ENCODE assay signal across 17 cellular contexts in the genomic region with DNA sequence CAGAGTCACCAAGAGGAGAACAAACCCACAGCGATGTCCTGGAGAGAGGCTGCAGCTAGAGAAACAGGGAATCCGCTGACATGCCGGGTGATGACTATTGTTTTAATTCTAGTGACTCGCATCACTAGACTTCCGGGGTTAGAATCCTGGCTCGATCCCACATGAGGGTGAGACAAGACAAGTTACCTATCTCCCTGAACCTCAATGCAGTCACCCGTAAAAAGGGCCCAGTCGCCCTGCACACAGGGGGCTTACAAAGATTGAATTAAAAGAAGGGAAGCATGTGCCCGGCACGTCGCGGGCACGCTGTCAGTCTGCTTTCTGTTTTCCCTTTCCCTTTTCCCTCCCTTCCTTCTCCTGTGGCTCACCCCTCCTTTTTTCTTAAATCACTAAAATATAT.
A peak's percentile ranks its signal among the peaks of the same experiment; 100 is the strongest.
DNase-seq lines count a peak whose midpoint lies in the region; ATAC-seq and TF ChIP-seq lines count a peak whose summit lies in the region.
"Had no signal": no experiment of that assay in that cellular context is flagged by ENCODE, and none has a peak within 500 bp of the region (broad histone marks: within the 10 kb centered on the region; RNA-seq: fewer than 3 reads in every experiment).

No MANE protein-coding gene starts in this region.

- peak overlapping the region; percentile 100 for H2BK120ac ChIP-seq in IMR-90 (ENCODE audit: low read depth, low read length)

- no peak for TF ChIP-seq RAD21 in IMR-90 (IDR thresholded peaks at IDR 0.05; ENCODE audit: low read length)

- peak overlapping the region; percentile 53 to 97 for H4K8ac ChIP-seq in IMR-90 (ENCODE audit: low read depth in 2 of 2, low read length in 2 of 2)

- CTCF ChIA-PET in IMR-90 (lab: Yijun Ruan, JAX): no interaction called here

- H3K56ac ChIP-seq in IMR-90 (ENCODE audit: extremely low read depth, insufficient read depth, low read length): peak overlapping the region; percentile 89

- POLR2A ChIA-PET in IMR-90 (lab: Charles Lee; ENCODE audit: unreplicated experiment): interaction anchor here (0.6 to 1.0 kb wide), 2 partner anchors 39 to 213 kb away, joined by 3 to 5 read pairs; a partner anchor contains a TSS

- H2BK20ac ChIP-seq in IMR-90 (ENCODE audit: low read depth, low read length): peak overlapping the region; percentile 97

- H3K18ac ChIP-seq in IMR-90 (ENCODE audit: low read depth, low read length): peak overlapping the region; percentile 82

- H3K27me3 ChIP-seq in IMR-90 (ENCODE audit: control insufficient read depth, insufficient read depth, low read length): no peaks in the 10 kb centered on the region
- H3K27me3 ChIP-seq in smooth muscle cell (ENCODE audit: low read depth): no peaks in the 10 kb centered on the region

- H3K9me3 ChIP-seq in IMR-90 (ENCODE audit: control insufficient read depth, insufficient read depth, low read length) (no peaks in the 10 kb centered on the region), smooth muscle cell (replicated peaks; ENCODE audit: low read depth) (no peaks in the 10 kb centered on the region)
- H3K9me3 ChIP-seq: right atrium auricular region had no signal

- H3K27ac ChIP-seq in IMR-90 (ENCODE audit: insufficient read depth, low read length) (peak overlapping the region; percentile 91), smooth muscle cell (ENCODE audit: low read depth) (peak overlapping the region; percentile 85)
- H3K27ac ChIP-seq: right atrium auricular region had no signal

- peak overlapping the region; percentile 51 for H3K9ac ChIP-seq in IMR-90 (ENCODE audit: low read depth, low read length)
- no peak overlapping the region for H3K9ac ChIP-seq in smooth muscle cell (ENCODE audit: low read depth)

- H3K4me1 ChIP-seq in IMR-90 (ENCODE audit: control insufficient read depth, insufficient read depth, low read length) (peaks cover 61% of the 10 kb centered on the region), smooth muscle cell (ENCODE audit: low read depth) (peaks cover 27% of the 10 kb centered on the region)
- H3K4me1 ChIP-seq: right atrium auricular region had no signal

- peak overlapping the region; percentile 93 for H4K5ac ChIP-seq in IMR-90 (ENCODE audit: low read depth, low read length)

- H3F3A ChIP-seq in smooth muscle cell (ENCODE audit: low read depth): peaks cover 39% of the 10 kb centered on the region

- H2AFZ ChIP-seq in IMR-90 (replicated peaks; ENCODE audit: low read length, poor library complexity): peak overlapping the region; percentile 88
- H2AFZ ChIP-seq in smooth muscle cell (ENCODE audit: low read depth): no peak overlapping the region

- DNase-seq in EH (ENCODE audit: low read depth) (peak; percentile 67), IMR-90 (peak; percentile 74), fibroblast of mammary gland (ENCODE audit: low read depth) (peak; percentile 36), smooth muscle cell (lab: John Stamatoyannopoulos, UW; ENCODE audit: unreplicated experiment) (no peak), midbrain (lab: John Stamatoyannopoulos, UW) (no peak), CD14-positive monocyte (ENCODE audit: low spot score) (no peak)
- DNase-seq: activated CD4-positive, alpha-beta T cell treated with anti-CD3 and anti-CD28 coated beads for 4 hours; activated effector memory CD4-positive, alpha-beta T cell treated with Interleukin-2 at 50 U/mL for 16 hours; anterior cingulate cortex; cerebellar nuclear complex; endodermal cell; kidney; NCI-H1930 had no signal

- H3K4me3 ChIP-seq in IMR-90 (ENCODE audit: insufficient read depth, low read depth, low read length): no peak overlapping the region
- H3K4me3 ChIP-seq in fibroblast of mammary gland (ENCODE audit: control insufficient read depth, low read depth, low read length): no peak overlapping the region
- H3K4me3 ChIP-seq in smooth muscle cell: no peak overlapping the region
- H3K4me3 ChIP-seq: right atrium auricular region had no signal

- dilution Hi-C loops in IMR-90 (cut with HindIII; ENCODE audit: low sequenced_read_pairs, unreplicated experiment): no loop called here

- ATAC-seq in IMR-90 (ENCODE audit: low read depth): no peak
- no peak for ATAC-seq in GM19455 (IDR thresholded peaks at IDR 0.05; ENCODE audit: unreplicated experiment)

- peak overlapping the region; percentile 86 for H2AK9ac ChIP-seq in IMR-90 (replicated peaks; ENCODE audit: low read depth, low read length, poor library complexity)

- H3K4ac ChIP-seq in IMR-90 (ENCODE audit: low read depth, low read length): peak overlapping the region; percentile 99

- H3K4me2 ChIP-seq in IMR-90 (ENCODE audit: low read depth, low read length) (peak overlapping the region; percentile 27), smooth muscle cell (peak overlapping the region; percentile 58)

- H3K27me3 Mint-ChIP-seq in CD14-positive monocyte (ENCODE audit: low read depth in 3 of 3): peaks cover 59 to 83% (median 59%) of the 10 kb centered on the region in 3 donors

- H3K4me1 Mint-ChIP-seq in CD14-positive monocyte: peaks cover 5% of the 10 kb centered on the region
- H3K4me1 Mint-ChIP-seq: IgD-negative memory B cell had no signal

- peaks cover 0 to 18% (median 0%) of the 10 kb centered on the region in 7 donors for H3K9me3 Mint-ChIP-seq in CD14-positive monocyte
- H3K9me3 Mint-ChIP-seq: endodermal cell; IgD-negative memory B cell; stimulated activated naive CD8-positive, alpha-beta T cell treated with anti-CD3 and anti-CD28 coated beads, Interleukin-15, Interleukin-2, amounts not matched to agents 100 ng/mL and 50 ng/mL, for 24 hours had no signal

- TF ChIP-seq CTCF in IMR-90 (conservative IDR thresholded peaks at IDR 0.05; ENCODE audit: low read depth, low read length): no peak
- TF ChIP-seq CTCF in fibroblast of mammary gland (conservative IDR thresholded peaks at IDR 0.05; ENCODE audit: control insufficient read depth, insufficient read depth, low read depth, low read length): no peak
- no peak for TF ChIP-seq CTCF in smooth muscle cell (IDR thresholded peaks at IDR 0.05; ENCODE audit: borderline replicate concordance, insufficient read depth, poor library complexity, severe bottlenecking)
- no peak for TF ChIP-seq CTCF in CD14-positive monocyte (IDR thresholded peaks at IDR 0.05)

- no peaks in the 10 kb centered on the region for H4K20me1 ChIP-seq in IMR-90 (ENCODE audit: insufficient read depth, low read length)
- no peaks in the 10 kb centered on the region for H4K20me1 ChIP-seq in smooth muscle cell (ENCODE audit: low read depth)

- H3K79me1 ChIP-seq in IMR-90 (ENCODE audit: low read depth in 1 of 2, low read length in 2 of 2): peaks cover 20 to 82% of the 10 kb centered on the region in 2 experiments; a peak in 3 of 4 replicates

- in situ Hi-C loops in IMR-90 (cut with MboI; ENCODE audit: low sequenced_read_pairs): loop anchor here (10.0 kb wide), 1 partner anchor 73 kb away; no protein-coding TSS in a partner anchor

- H3K4me3 Mint-ChIP-seq in CD14-positive monocyte: peak overlapping the region in 1 of 2 donors; percentile 71
- H3K4me3 Mint-ChIP-seq: endodermal cell; stimulated activated naive CD8-positive, alpha-beta T cell treated with anti-CD3 and anti-CD28 coated beads, Interleukin-15, Interleukin-2, amounts not matched to agents 100 ng/mL and 50 ng/mL, for 24 hours had no signal

- WGBS in IMR-90 (ENCODE audit: extremely low coverage in 2 of 2, insufficient read length in 1 of 2), 2 experiments: no CpG with 5 or more reads among the region's 13 CpGs
- 61% methylated on average over 13 of the region's 13 CpGs for WGBS in smooth muscle cell (ENCODE audit: low lambda C conversion rate)

- H2BK5ac ChIP-seq in IMR-90 (ENCODE audit: low read depth, low read length, poor library complexity, severe bottlenecking): peak overlapping the region; percentile 90

- no peaks in the 10 kb centered on the region for H3K36me3 Mint-ChIP-seq in CD14-positive monocyte

- no peaks in the 10 kb centered on the region for H3K36me3 ChIP-seq in IMR-90 (ENCODE audit: control insufficient read depth, insufficient read depth, low read length)
- no peaks in the 10 kb centered on the region for H3K36me3 ChIP-seq in smooth muscle cell (ENCODE audit: low read depth)
- H3K36me3 ChIP-seq: right atrium auricular region had no signal

- no peaks in the 10 kb centered on the region for H3K79me2 ChIP-seq in smooth muscle cell (ENCODE audit: low read depth)

- no TSS peak for BruUV-seq in IMR-90 (replicated peaks; lab: Mats Ljungman, UMichigan)

- peak overlapping the region; percentile 97 for H2AK5ac ChIP-seq in IMR-90 (ENCODE audit: low read depth, low read length)

- intact Hi-C loops in IMR-90 (cut with micrococcal nuclease) (no loop called here), CD14-positive monocyte (cut with micrococcal nuclease) (no loop called here)

- peak overlapping the region; percentile 95 for H3K14ac ChIP-seq in IMR-90 (replicated peaks; ENCODE audit: low read depth, low read length)

- H3K23ac ChIP-seq in IMR-90 (ENCODE audit: low read depth, low read length): peak overlapping the region; percentile 98

- peak overlapping the region; percentile 3; the same call in 2 of the 3 replicates for H2BK15ac ChIP-seq in IMR-90 (ENCODE audit: low read depth, low read length)

- no peak for TF ChIP-seq POLR2A in IMR-90 (IDR thresholded peaks at IDR 0.05; ENCODE audit: low read depth, low read length)

- peak overlapping the region in 1 of 7 donors; percentile 37 for H3K27ac Mint-ChIP-seq in CD14-positive monocyte
- H3K27ac Mint-ChIP-seq: endodermal cell; IgD-negative memory B cell; stimulated activated naive CD8-positive, alpha-beta T cell treated with anti-CD3 and anti-CD28 coated beads, Interleukin-15, Interleukin-2, amounts not matched to agents 100 ng/mL and 50 ng/mL, for 24 hours had no signal

- peaks cover 52% of the 10 kb centered on the region for H3K9me1 ChIP-seq in IMR-90 (ENCODE audit: insufficient read depth, low read length)

- peak overlapping the region; percentile 99 for H4K91ac ChIP-seq in IMR-90 (ENCODE audit: insufficient read depth, low read depth, low read length)

TF ChIP-seq in IMR-90, 13 proteins besides CTCF, POLR2A, EP300 and RAD21 (continues in another document):
- no peak for TF ChIP-seq CHD1 (IDR thresholded peaks at IDR 0.05; ENCODE audit: low read depth, low read length)
- no peak for TF ChIP-seq FOS (IDR thresholded peaks at IDR 0.05; ENCODE audit: low read depth, low read length)
- TF ChIP-seq MAZ (IDR thresholded peaks at IDR 0.05; ENCODE audit: borderline replicate concordance, low read depth, low read length): no peak
- TF ChIP-seq CEBPB (IDR thresholded peaks at IDR 0.05; ENCODE audit: low read depth, low read length): no peak
- TF ChIP-seq RCOR1 (IDR thresholded peaks at IDR 0.05; ENCODE audit: insufficient replicate concordance, low read length): no peak
- no peak for TF ChIP-seq BHLHE40 (IDR thresholded peaks at IDR 0.05; ENCODE audit: low read depth, low read length)
- TF ChIP-seq MXI1 (IDR thresholded peaks at IDR 0.05; ENCODE audit: borderline replicate concordance, low read depth, low read length): no peak
- TF ChIP-seq SMC3 (IDR thresholded peaks at IDR 0.05; ENCODE audit: low read depth, low read length): no peak
- no peak for TF ChIP-seq MAFK (IDR thresholded peaks at IDR 0.05; ENCODE audit: low read depth, low read length)

Comparison
In these comparisons a context has a peak if more than half of its experiments do, and no peak if none do; other contexts are left out.
1. DNase-seq: peak in EH (single experiment), IMR-90 (single experiment) and fibroblast of mammary gland (single experiment); none in smooth muscle cell (single experiment), midbrain (single experiment) and CD14-positive monocyte (single experiment).